ENCODE assay signal across 16 cellular contexts in genomic region chr13:34967851-34968562, GRCh38. TPM values are rescaled to one million over a fixed set of nuclear protein-coding genes. Genes with fewer than 3 reads are reported as not detected.
DNase-seq lines count a peak whose midpoint lies in the region; ATAC-seq and TF ChIP-seq lines count a peak whose summit lies in the region.
"Had no signal": no experiment of that assay in that cellular context is flagged by ENCODE, and none has a peak within 500 bp of the region (broad histone marks: within the 10 kb centered on the region; RNA-seq: fewer than 3 reads in every experiment).

No MANE protein-coding gene starts in this region.

- H3K27me3 ChIP-seq in MG63 (no peaks in the 10 kb centered on the region), Caco-2 (replicated peaks; ENCODE audit: control insufficient read depth, insufficient read depth, low read length) (no peaks in the 10 kb centered on the region)
- H3K27me3 ChIP-seq: gastrocnemius medialis, SJCRH30 had no signal

- peaks cover 18% of the 10 kb centered on the region for H3K9me3 Mint-ChIP-seq in Caco-2 (ENCODE audit: unreplicated experiment)
- H3K9me3 Mint-ChIP-seq in natural killer cell treated with Interleukin-12 subunit alpha and Interleukin-12 subunit beta and Interleukin-15 and Interleukin-18, amount 100 ng/mL, for 72 hours = peaks cover 3% of the 10 kb centered on the region

- TF ChIP-seq CTCF in Caco-2 (IDR thresholded peaks at IDR 0.05; ENCODE audit: insufficient read depth in 1 of 2, low read depth in 1 of 2, low read length in 1 of 2, severe bottlenecking in 1 of 2, unreplicated experiment in 1 of 2) = no peak

- no peak overlapping the region for H3K4me3 ChIP-seq in MG63
- H3K4me3 ChIP-seq in Caco-2 (ENCODE audit: low read depth, low read length) = no peak overlapping the region
- H3K4me3 ChIP-seq: gastrocnemius medialis, prostate gland, SJCRH30 had no signal

- no peaks in the 10 kb centered on the region for H3K36me3 ChIP-seq in MG63
- H3K36me3 ChIP-seq in Caco-2 (ENCODE audit: control insufficient read depth, insufficient read depth, low read length) = no peaks in the 10 kb centered on the region
- H3K36me3 ChIP-seq: gastrocnemius medialis, prostate gland, SJCRH30 had no signal

- peak; percentile 1 for DNase-seq in HK-2 (ENCODE audit: unreplicated experiment)
- peak; percentile 43 for DNase-seq in NCI-H146 treated with DMSO at 0.1 percent for 48 hours (lab: John Stamatoyannopoulos, UW; ENCODE audit: unreplicated experiment)
- peak; percentile 14 for DNase-seq in RPMI7951 (ENCODE audit: low read depth)
- no peak for DNase-seq in left colon
- no peak for DNase-seq in MG63
- DNase-seq in Caco-2 = no peak
- DNase-seq in natural killer cell treated with Interleukin-12 subunit alpha and Interleukin-12 subunit beta and Interleukin-15 and Interleukin-18, amount 100 ng/mL, for 72 hours (ENCODE audit: low spot score) = no peak
- DNase-seq: activated effector memory CD4-positive, alpha-beta T cell treated with anti-CD3 and anti-CD28 coated beads, Interleukin-2, amount 50 U/mL, for 16 hours; DND-41; gastrocnemius medialis; naive B cell; SJCRH30; T1000 had no signal

- no peaks in the 10 kb centered on the region for H3K4me1 ChIP-seq in Caco-2
- H3K4me1 ChIP-seq: gastrocnemius medialis, prostate gland, SJCRH30 had no signal

- no TSS peak for BruUV-seq in Caco-2 (replicated peaks; lab: Mats Ljungman, UMichigan)

- H3K4me1 Mint-ChIP-seq in Caco-2 (ENCODE audit: low read depth, unreplicated experiment) = no peaks in the 10 kb centered on the region
- H3K4me1 Mint-ChIP-seq in natural killer cell treated with Interleukin-12 subunit alpha and Interleukin-12 subunit beta and Interleukin-15 and Interleukin-18, amount 100 ng/mL, for 72 hours (ENCODE audit: low read depth in 2 of 2) = no peaks in the 10 kb centered on the region

- no peaks in the 10 kb centered on the region for H3K9me3 ChIP-seq in MG63
- H3K9me3 ChIP-seq in Caco-2 = 0 out of 2 replicates have a peak, but pooled peaks cover 5% of the 10 kb centered on the region
- H3K9me3 ChIP-seq: gastrocnemius medialis, prostate gland, SJCRH30 had no signal

- no peak overlapping the region for H3K27ac Mint-ChIP-seq in Caco-2 (ENCODE audit: unreplicated experiment)
- no peak overlapping the region for H3K27ac Mint-ChIP-seq in natural killer cell treated with Interleukin-12 subunit alpha and Interleukin-12 subunit beta and Interleukin-15 and Interleukin-18, amount 100 ng/mL, for 72 hours
- H3K27ac Mint-ChIP-seq: naive B cell; stimulated activated naive CD8-positive, alpha-beta T cell treated with anti-CD3 and anti-CD28 coated beads, Interleukin-15, Interleukin-2, amounts not matched to agents 100 ng/mL and 50 ng/mL, for 24 hours had no signal

- CTCF ChIA-PET in Caco-2 (lab: Charles Lee) = no interaction called here

- H3K36me3 Mint-ChIP-seq in Caco-2 (ENCODE audit: insufficient read depth, unreplicated experiment) = no peaks in the 10 kb centered on the region
- peaks cover 5% of the 10 kb centered on the region for H3K36me3 Mint-ChIP-seq in natural killer cell treated with Interleukin-12 subunit alpha and Interleukin-12 subunit beta and Interleukin-15 and Interleukin-18, amount 100 ng/mL, for 72 hours

- POLR2A ChIA-PET in Caco-2 (lab: Charles Lee) = no interaction called here

- intact Hi-C loops in left colon (cut with DNase I, micrococcal nuclease) (no loop called here), Caco-2 (cut with micrococcal nuclease; ENCODE audit: unreplicated experiment) (no loop called here)

- ATAC-seq in left colon (peak; percentile 83), HG02610 (IDR thresholded peaks at IDR 0.05; ENCODE audit: unreplicated experiment) (no peak)
- ATAC-seq in natural killer cell treated with Interleukin-12 subunit alpha and Interleukin-12 subunit beta and Interleukin-15 and Interleukin-18, amount 100 ng/mL, for 72 hours = no peak
- ATAC-seq: gastrocnemius medialis had no signal

- no peaks in the 10 kb centered on the region for H3K27me3 Mint-ChIP-seq in Caco-2 (ENCODE audit: insufficient read depth, unreplicated experiment)
- no peaks in the 10 kb centered on the region for H3K27me3 Mint-ChIP-seq in natural killer cell treated with Interleukin-12 subunit alpha and Interleukin-12 subunit beta and Interleukin-15 and Interleukin-18, amount 100 ng/mL, for 72 hours
- H3K27me3 Mint-ChIP-seq: naive B cell; stimulated activated naive CD8-positive, alpha-beta T cell treated with anti-CD3 and anti-CD28 coated beads, Interleukin-15, Interleukin-2, amounts not matched to agents 100 ng/mL and 50 ng/mL, for 24 hours had no signal

- H3K4me3 Mint-ChIP-seq in Caco-2 (ENCODE audit: unreplicated experiment) = no peak overlapping the region
- H3K4me3 Mint-ChIP-seq in natural killer cell treated with Interleukin-12 subunit alpha and Interleukin-12 subunit beta and Interleukin-15 and Interleukin-18, amount 100 ng/mL, for 72 hours = no peak overlapping the region
- H3K4me3 Mint-ChIP-seq: naive B cell; stimulated activated naive CD8-positive, alpha-beta T cell treated with anti-CD3 and anti-CD28 coated beads, Interleukin-15, Interleukin-2, amounts not matched to agents 100 ng/mL and 50 ng/mL, for 24 hours had no signal

RNA-seq across cellular contexts. Expression of gene NBEA, which starts 25.9 kb away (rescaled TPM):
- total RNA-seq in RPMI7951 (2014; rRNA removed; shearing (Covaris generic)) = 2.0 and 2.5 TPM in 2 replicates
- total RNA-seq in left colon (1 to 10 TPM; 2.1 to 4.3 TPM), Caco-2 (2022) (0.54 and 1.0 TPM in 2 replicates)
- total RNA-seq in MG63 (2014; rRNA removed; shearing (Covaris generic); ENCODE audit: low replicate concordance) = 0.05 and 0.16 TPM in 2 replicates
- under 1 TPM; 0.08 to 0.12 TPM for total RNA-seq in natural killer cell treated with Interleukin-12 subunit alpha and Interleukin-12 subunit beta and Interleukin-15 and Interleukin-18, amount 100 ng/mL, for 72 hours

Comparison
In these comparisons a context has a peak if more than half of its experiments do, and no peak if none do; other contexts are left out.
1. DNase-seq: peak in HK-2 (single experiment), NCI-H146 treated with DMSO at 0.1 percent for 48 hours (single experiment) and RPMI7951 (single experiment); none in left colon (0 of 2), MG63 (single experiment), Caco-2 (0 of 2) and natural killer cell treated with Interleukin-12 subunit alpha and Interleukin-12 subunit beta and Interleukin-15 and Interleukin-18, amount 100 ng/mL, for 72 hours (single experiment).